Comparison of ENCODE assay signal across 1 cellular context in the genomic region with DNA sequence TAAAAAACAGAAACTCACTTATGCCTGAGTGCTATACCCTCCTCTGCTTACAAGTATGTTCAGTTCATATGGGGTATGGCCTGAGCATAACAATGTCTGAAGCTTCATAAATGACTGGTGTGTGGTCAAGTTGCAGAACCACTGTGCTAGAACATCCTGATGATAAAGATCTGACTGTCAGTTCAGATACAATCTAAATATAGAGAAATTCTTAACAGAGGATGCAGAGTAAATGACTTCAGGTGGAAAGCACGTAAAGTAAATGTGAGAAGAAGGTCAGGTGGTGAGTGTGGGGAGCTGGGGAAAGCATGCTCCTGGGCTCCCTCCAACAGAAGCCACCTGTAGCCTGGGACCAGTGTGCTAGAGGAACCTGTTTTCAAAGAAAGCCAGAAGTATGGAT.
A peak's percentile ranks its signal among the peaks of the same experiment; 100 is the strongest.
TF ChIP-seq lines count a peak whose summit lies in the region.

No MANE protein-coding gene starts in this region.

TF ChIP-seq in GM12878, 131 proteins besides CTCF, POLR2A, EP300 and RAD21 (continued from another document and continues in another):
- TF ChIP-seq, protein P1, sequence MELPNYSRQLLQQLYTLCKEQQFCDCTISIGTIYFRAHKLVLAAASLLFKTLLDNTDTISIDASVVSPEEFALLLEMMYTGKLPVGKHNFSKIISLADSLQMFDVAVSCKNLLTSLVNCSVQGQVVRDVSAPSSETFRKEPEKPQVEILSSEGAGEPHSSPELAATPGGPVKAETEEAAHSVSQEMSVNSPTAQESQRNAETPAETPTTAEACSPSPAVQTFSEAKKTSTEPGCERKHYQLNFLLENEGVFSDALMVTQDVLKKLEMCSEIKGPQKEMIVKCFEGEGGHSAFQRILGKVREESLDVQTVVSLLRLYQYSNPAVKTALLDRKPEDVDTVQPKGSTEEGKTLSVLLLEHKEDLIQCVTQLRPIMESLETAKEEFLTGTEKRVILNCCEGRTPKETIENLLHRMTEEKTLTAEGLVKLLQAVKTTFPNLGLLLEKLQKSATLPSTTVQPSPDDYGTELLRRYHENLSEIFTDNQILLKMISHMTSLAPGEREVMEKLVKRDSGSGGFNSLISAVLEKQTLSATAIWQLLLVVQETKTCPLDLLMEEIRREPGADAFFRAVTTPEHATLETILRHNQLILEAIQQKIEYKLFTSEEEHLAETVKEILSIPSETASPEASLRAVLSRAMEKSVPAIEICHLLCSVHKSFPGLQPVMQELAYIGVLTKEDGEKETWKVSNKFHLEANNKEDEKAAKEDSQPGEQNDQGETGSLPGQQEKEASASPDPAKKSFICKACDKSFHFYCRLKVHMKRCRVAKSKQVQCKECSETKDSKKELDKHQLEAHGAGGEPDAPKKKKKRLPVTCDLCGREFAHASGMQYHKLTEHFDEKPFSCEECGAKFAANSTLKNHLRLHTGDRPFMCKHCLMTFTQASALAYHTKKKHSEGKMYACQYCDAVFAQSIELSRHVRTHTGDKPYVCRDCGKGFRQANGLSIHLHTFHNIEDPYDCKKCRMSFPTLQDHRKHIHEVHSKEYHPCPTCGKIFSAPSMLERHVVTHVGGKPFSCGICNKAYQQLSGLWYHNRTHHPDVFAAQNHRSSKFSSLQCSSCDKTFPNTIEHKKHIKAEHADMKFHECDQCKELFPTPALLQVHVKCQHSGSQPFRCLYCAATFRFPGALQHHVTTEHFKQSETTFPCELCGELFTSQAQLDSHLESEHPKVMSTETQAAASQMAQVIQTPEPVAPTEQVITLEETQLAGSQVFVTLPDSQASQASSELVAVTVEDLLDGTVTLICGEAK (IDR thresholded peaks at IDR 0.05; ENCODE audit: borderline replicate concordance) = no peak
- TF ChIP-seq, protein P2, sequence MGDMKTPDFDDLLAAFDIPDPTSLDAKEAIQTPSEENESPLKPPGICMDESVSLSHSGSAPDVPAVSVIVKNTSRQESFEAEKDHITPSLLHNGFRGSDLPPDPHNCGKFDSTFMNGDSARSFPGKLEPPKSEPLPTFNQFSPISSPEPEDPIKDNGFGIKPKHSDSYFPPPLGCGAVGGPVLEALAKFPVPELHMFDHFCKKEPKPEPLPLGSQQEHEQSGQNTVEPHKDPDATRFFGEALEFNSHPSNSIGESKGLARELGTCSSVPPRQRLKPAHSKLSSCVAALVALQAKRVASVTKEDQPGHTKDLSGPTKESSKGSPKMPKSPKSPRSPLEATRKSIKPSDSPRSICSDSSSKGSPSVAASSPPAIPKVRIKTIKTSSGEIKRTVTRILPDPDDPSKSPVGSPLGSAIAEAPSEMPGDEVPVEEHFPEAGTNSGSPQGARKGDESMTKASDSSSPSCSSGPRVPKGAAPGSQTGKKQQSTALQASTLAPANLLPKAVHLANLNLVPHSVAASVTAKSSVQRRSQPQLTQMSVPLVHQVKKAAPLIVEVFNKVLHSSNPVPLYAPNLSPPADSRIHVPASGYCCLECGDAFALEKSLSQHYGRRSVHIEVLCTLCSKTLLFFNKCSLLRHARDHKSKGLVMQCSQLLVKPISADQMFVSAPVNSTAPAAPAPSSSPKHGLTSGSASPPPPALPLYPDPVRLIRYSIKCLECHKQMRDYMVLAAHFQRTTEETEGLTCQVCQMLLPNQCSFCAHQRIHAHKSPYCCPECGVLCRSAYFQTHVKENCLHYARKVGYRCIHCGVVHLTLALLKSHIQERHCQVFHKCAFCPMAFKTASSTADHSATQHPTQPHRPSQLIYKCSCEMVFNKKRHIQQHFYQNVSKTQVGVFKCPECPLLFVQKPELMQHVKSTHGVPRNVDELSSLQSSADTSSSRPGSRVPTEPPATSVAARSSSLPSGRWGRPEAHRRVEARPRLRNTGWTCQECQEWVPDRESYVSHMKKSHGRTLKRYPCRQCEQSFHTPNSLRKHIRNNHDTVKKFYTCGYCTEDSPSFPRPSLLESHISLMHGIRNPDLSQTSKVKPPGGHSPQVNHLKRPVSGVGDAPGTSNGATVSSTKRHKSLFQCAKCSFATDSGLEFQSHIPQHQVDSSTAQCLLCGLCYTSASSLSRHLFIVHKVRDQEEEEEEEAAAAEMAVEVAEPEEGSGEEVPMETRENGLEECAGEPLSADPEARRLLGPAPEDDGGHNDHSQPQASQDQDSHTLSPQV (IDR thresholded peaks at IDR 0.05) = no peak
- TF ChIP-seq, protein P3, sequence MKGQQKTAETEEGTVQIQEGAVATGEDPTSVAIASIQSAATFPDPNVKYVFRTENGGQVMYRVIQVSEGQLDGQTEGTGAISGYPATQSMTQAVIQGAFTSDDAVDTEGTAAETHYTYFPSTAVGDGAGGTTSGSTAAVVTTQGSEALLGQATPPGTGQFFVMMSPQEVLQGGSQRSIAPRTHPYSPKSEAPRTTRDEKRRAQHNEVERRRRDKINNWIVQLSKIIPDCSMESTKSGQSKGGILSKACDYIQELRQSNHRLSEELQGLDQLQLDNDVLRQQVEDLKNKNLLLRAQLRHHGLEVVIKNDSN (IDR thresholded peaks at IDR 0.05; ENCODE audit: borderline replicate concordance, extremely low read length, insufficient read depth, low read depth, low read length) = no peak
- TF ChIP-seq MEF2A (IDR thresholded peaks at IDR 0.05; ENCODE audit: insufficient read depth, low read depth, low read length) (peak; percentile 44; the same call in 1 of the 2 replicates), SMAD1 (IDR thresholded peaks at IDR 0.05; ENCODE audit: low read depth, partially characterized antibody) (no peak), BACH1 (IDR thresholded peaks at IDR 0.05; ENCODE audit: borderline replicate concordance) (no peak), RFX5 (IDR thresholded peaks at IDR 0.05; ENCODE audit: low read depth, low read length) (no peak), ESRRA (IDR thresholded peaks at IDR 0.05; ENCODE audit: low read length) (no peak), HDGF (IDR thresholded peaks at IDR 0.05) (no peak), SMAD5 (IDR thresholded peaks at IDR 0.05; ENCODE audit: low read depth) (no peak), STAT1 (conservative IDR thresholded peaks at IDR 0.05) (no peak), KDM1A (IDR thresholded peaks at IDR 0.05; ENCODE audit: borderline replicate concordance) (no peak), HDAC6 (IDR thresholded peaks at IDR 0.05; ENCODE audit: unreplicated experiment) (no peak), TAF1 (IDR thresholded peaks at IDR 0.05; ENCODE audit: borderline replicate concordance, low read depth, low read length) (no peak), CBFB (IDR thresholded peaks at IDR 0.05; ENCODE audit: low read depth) (peak; percentile 46), RAD51 (IDR thresholded peaks at IDR 0.05) (no peak), SUZ12 (IDR thresholded peaks at IDR 0.05; ENCODE audit: unreplicated experiment) (no peak), BCL11A (IDR thresholded peaks at IDR 0.05; ENCODE audit: low read depth, low read length) (0 out of 2 replicates have a peak, but pooled peaks have one; percentile 27), JUNB (IDR thresholded peaks at IDR 0.05) (peak; percentile 52; the same call in 1 of the 2 replicates), RCOR1 (conservative IDR thresholded peaks at IDR 0.05; ENCODE audit: low read depth, low read length) (no peak), PAX8 (IDR thresholded peaks at IDR 0.05) (no peak), NR2F1 (conservative IDR thresholded peaks at IDR 0.05) (no peak), ZNF274 (IDR thresholded peaks at IDR 0.05; ENCODE audit: insufficient read depth, insufficient read length) (no peak), NFXL1 (IDR thresholded peaks at IDR 0.05; ENCODE audit: borderline replicate concordance) (no peak), RUNX3 (IDR thresholded peaks at IDR 0.05; ENCODE audit: low read length) (peak; percentile 91)
- TF ChIP-seq, protein P4, sequence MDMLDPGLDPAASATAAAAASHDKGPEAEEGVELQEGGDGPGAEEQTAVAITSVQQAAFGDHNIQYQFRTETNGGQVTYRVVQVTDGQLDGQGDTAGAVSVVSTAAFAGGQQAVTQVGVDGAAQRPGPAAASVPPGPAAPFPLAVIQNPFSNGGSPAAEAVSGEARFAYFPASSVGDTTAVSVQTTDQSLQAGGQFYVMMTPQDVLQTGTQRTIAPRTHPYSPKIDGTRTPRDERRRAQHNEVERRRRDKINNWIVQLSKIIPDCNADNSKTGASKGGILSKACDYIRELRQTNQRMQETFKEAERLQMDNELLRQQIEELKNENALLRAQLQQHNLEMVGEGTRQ (IDR thresholded peaks at IDR 0.05; ENCODE audit: borderline replicate concordance, low read depth, low read length) = no peak
- TF ChIP-seq, protein P5, sequence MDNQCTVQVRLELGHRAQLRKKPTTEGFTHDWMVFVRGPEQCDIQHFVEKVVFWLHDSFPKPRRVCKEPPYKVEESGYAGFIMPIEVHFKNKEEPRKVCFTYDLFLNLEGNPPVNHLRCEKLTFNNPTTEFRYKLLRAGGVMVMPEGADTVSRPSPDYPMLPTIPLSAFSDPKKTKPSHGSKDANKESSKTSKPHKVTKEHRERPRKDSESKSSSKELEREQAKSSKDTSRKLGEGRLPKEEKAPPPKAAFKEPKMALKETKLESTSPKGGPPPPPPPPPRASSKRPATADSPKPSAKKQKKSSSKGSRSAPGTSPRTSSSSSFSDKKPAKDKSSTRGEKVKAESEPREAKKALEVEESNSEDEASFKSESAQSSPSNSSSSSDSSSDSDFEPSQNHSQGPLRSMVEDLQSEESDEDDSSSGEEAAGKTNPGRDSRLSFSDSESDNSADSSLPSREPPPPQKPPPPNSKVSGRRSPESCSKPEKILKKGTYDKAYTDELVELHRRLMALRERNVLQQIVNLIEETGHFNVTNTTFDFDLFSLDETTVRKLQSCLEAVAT (IDR thresholded peaks at IDR 0.05) = no peak
- TF ChIP-seq, protein P6, sequence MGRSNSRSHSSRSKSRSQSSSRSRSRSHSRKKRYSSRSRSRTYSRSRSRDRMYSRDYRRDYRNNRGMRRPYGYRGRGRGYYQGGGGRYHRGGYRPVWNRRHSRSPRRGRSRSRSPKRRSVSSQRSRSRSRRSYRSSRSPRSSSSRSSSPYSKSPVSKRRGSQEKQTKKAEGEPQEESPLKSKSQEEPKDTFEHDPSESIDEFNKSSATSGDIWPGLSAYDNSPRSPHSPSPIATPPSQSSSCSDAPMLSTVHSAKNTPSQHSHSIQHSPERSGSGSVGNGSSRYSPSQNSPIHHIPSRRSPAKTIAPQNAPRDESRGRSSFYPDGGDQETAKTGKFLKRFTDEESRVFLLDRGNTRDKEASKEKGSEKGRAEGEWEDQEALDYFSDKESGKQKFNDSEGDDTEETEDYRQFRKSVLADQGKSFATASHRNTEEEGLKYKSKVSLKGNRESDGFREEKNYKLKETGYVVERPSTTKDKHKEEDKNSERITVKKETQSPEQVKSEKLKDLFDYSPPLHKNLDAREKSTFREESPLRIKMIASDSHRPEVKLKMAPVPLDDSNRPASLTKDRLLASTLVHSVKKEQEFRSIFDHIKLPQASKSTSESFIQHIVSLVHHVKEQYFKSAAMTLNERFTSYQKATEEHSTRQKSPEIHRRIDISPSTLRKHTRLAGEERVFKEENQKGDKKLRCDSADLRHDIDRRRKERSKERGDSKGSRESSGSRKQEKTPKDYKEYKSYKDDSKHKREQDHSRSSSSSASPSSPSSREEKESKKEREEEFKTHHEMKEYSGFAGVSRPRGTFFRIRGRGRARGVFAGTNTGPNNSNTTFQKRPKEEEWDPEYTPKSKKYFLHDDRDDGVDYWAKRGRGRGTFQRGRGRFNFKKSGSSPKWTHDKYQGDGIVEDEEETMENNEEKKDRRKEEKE (IDR thresholded peaks at IDR 0.05) = no peak
- TF ChIP-seq, protein P7, sequence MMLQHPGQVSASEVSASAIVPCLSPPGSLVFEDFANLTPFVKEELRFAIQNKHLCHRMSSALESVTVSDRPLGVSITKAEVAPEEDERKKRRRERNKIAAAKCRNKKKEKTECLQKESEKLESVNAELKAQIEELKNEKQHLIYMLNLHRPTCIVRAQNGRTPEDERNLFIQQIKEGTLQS (IDR thresholded peaks at IDR 0.05; ENCODE audit: borderline replicate concordance, extremely low read depth, low read depth, low read length) = no peak
- TF ChIP-seq, protein P8, sequence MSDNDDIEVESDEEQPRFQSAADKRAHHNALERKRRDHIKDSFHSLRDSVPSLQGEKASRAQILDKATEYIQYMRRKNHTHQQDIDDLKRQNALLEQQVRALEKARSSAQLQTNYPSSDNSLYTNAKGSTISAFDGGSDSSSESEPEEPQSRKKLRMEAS (IDR thresholded peaks at IDR 0.05; ENCODE audit: low read depth, low read length) = no peak
- TF ChIP-seq, protein P9, sequence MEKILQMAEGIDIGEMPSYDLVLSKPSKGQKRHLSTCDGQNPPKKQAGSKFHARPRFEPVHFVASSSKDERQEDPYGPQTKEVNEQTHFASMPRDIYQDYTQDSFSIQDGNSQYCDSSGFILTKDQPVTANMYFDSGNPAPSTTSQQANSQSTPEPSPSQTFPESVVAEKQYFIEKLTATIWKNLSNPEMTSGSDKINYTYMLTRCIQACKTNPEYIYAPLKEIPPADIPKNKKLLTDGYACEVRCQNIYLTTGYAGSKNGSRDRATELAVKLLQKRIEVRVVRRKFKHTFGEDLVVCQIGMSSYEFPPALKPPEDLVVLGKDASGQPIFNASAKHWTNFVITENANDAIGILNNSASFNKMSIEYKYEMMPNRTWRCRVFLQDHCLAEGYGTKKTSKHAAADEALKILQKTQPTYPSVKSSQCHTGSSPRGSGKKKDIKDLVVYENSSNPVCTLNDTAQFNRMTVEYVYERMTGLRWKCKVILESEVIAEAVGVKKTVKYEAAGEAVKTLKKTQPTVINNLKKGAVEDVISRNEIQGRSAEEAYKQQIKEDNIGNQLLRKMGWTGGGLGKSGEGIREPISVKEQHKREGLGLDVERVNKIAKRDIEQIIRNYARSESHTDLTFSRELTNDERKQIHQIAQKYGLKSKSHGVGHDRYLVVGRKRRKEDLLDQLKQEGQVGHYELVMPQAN (conservative IDR thresholded peaks at IDR 0.05) = no peak
- TF ChIP-seq, protein P10, sequence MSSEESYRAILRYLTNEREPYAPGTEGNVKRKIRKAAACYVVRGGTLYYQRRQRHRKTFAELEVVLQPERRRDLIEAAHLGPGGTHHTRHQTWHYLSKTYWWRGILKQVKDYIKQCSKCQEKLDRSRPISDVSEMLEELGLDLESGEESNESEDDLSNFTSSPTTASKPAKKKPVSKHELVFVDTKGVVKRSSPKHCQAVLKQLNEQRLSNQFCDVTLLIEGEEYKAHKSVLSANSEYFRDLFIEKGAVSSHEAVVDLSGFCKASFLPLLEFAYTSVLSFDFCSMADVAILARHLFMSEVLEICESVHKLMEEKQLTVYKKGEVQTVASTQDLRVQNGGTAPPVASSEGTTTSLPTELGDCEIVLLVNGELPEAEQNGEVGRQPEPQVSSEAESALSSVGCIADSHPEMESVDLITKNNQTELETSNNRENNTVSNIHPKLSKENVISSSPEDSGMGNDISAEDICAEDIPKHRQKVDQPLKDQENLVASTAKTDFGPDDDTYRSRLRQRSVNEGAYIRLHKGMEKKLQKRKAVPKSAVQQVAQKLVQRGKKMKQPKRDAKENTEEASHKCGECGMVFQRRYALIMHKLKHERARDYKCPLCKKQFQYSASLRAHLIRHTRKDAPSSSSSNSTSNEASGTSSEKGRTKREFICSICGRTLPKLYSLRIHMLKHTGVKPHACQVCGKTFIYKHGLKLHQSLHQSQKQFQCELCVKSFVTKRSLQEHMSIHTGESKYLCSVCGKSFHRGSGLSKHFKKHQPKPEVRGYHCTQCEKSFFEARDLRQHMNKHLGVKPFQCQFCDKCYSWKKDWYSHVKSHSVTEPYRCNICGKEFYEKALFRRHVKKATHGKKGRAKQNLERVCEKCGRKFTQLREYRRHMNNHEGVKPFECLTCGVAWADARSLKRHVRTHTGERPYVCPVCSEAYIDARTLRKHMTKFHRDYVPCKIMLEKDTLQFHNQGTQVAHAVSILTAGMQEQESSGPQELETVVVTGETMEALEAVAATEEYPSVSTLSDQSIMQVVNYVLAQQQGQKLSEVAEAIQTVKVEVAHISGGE (CRISPR knock-in tag; IDR thresholded peaks at IDR 0.05) = no peak
